13 cellular contexts compared by ENCODE assay signal in genomic region chr12:52126605-52127578, GRCh38. TPM values are rescaled to one million over a fixed set of nuclear protein-coding genes. Genes with fewer than 3 reads are reported as not detected.
DNase-seq lines count a peak whose midpoint lies in the region; ATAC-seq and TF ChIP-seq lines count a peak whose summit lies in the region.
"Had no signal": no experiment of that assay in that cellular context is flagged by ENCODE, and none has a peak within 500 bp of the region (broad histone marks: within the 10 kb centered on the region; RNA-seq: fewer than 3 reads in every experiment).

No MANE protein-coding gene starts in this region.

- H3K4me3 ChIP-seq in iPS-18a (ENCODE audit: low read length) = no peak overlapping the region
- H3K4me3 ChIP-seq in smooth muscle cell = no peak overlapping the region

- intact Hi-C loops in sciatic nerve (cut with DNase I) = no loop called here

- H3K79me2 ChIP-seq in smooth muscle cell (ENCODE audit: low read depth) = no peaks in the 10 kb centered on the region

- H3K9me3 ChIP-seq in iPS-18a (ENCODE audit: control insufficient read depth, low read depth, low read length) = no peaks in the 10 kb centered on the region
- H3K9me3 ChIP-seq in smooth muscle cell (replicated peaks; ENCODE audit: low read depth) = no peaks in the 10 kb centered on the region

- H3K4me1 ChIP-seq in iPS-18a (ENCODE audit: control insufficient read depth, low read depth, low read length) (peaks cover 45% of the 10 kb centered on the region), smooth muscle cell (ENCODE audit: low read depth) (no peaks in the 10 kb centered on the region)

- ATAC-seq in WTC11 (no peak), GM19397 (IDR thresholded peaks at IDR 0.05; ENCODE audit: unreplicated experiment) (no peak), sciatic nerve (no peak)
- ATAC-seq: activated CD4-positive, alpha-beta T cell treated with anti-CD3 and anti-CD28 coated beads for 36 hours had no signal

- H3K27ac ChIP-seq in iPS-18a (ENCODE audit: low read length) (peak overlapping the region; percentile 90), smooth muscle cell (ENCODE audit: low read depth) (no peak overlapping the region)
- H3K27ac ChIP-seq: epithelial cell of prostate, RWPE1 had no signal

- H3K9me3 Mint-ChIP-seq in WTC11 = no peaks in the 10 kb centered on the region

- peak; percentile 4 for DNase-seq in GM13976 (ENCODE audit: low spot score)
- DNase-seq in WTC11 (ENCODE audit: low spot score) = no peak
- DNase-seq in smooth muscle cell (lab: John Stamatoyannopoulos, UW; ENCODE audit: unreplicated experiment) = no peak
- no peak for DNase-seq in cerebellar cortex (ENCODE audit: low spot score)
- no peak for DNase-seq in sciatic nerve (ENCODE audit: low spot score)
- DNase-seq in foreskin melanocyte = no peak
- DNase-seq: activated CD4-positive, alpha-beta T cell treated with anti-CD3 and anti-CD28 coated beads for 36 hours; Calu3; NCI-H187 treated with DMSO at 0.1 percent for 48 hours had no signal

- H3K27ac Mint-ChIP-seq in WTC11 = peak overlapping the region; percentile 97
- H3K27ac Mint-ChIP-seq: activated CD4-positive, alpha-beta T cell treated with anti-CD3 and anti-CD28 coated beads for 36 hours had no signal

- no peaks in the 10 kb centered on the region for H4K20me1 ChIP-seq in smooth muscle cell (ENCODE audit: low read depth)

- no peaks in the 10 kb centered on the region for H3F3A ChIP-seq in smooth muscle cell (ENCODE audit: low read depth)

- H3K27me3 Mint-ChIP-seq in WTC11 (ENCODE audit: low read depth) = no peaks in the 10 kb centered on the region

- CTCF ChIA-PET in WTC11 (lab: Charles Lee) = interaction anchor here (0.6 to 13.2 kb wide), 9 partner anchors 10 to 751 kb away, joined by 3 to 435 read pairs (median 9); partner anchors contain the start of gene ATG101

- in situ Hi-C loops in GM13976 (cut with MboI; ENCODE audit: low sequenced_read_pairs, unreplicated experiment) = no loop called here

- POLR2A ChIA-PET in WTC11 (lab: Charles Lee) = no interaction called here

- no peak overlapping the region for H3K4me3 Mint-ChIP-seq in WTC11
- H3K4me3 Mint-ChIP-seq: activated CD4-positive, alpha-beta T cell treated with anti-CD3 and anti-CD28 coated beads for 36 hours had no signal

- H3K4me2 ChIP-seq in smooth muscle cell = no peak overlapping the region

- no peaks in the 10 kb centered on the region for H3K27me3 ChIP-seq in iPS-18a (ENCODE audit: control insufficient read depth, insufficient read depth, low read length)
- no peaks in the 10 kb centered on the region for H3K27me3 ChIP-seq in smooth muscle cell (ENCODE audit: low read depth)

- H3K9ac ChIP-seq in iPS-18a (ENCODE audit: low read length) (peak overlapping the region; percentile 33), smooth muscle cell (ENCODE audit: low read depth) (no peak overlapping the region)

- 66% methylated on average over 21 of the region's 21 CpGs for WGBS in smooth muscle cell (ENCODE audit: low lambda C conversion rate)

- peaks cover 79% of the 10 kb centered on the region for H3K4me1 Mint-ChIP-seq in WTC11
- H3K4me1 Mint-ChIP-seq: activated CD4-positive, alpha-beta T cell treated with anti-CD3 and anti-CD28 coated beads for 36 hours had no signal

- H3K36me3 Mint-ChIP-seq in WTC11 = no peaks in the 10 kb centered on the region

- no peaks in the 10 kb centered on the region for H3K36me3 ChIP-seq in iPS-18a (ENCODE audit: control insufficient read depth, low read depth, low read length)
- H3K36me3 ChIP-seq in smooth muscle cell (ENCODE audit: low read depth) = no peaks in the 10 kb centered on the region

- H2AFZ ChIP-seq in smooth muscle cell (ENCODE audit: low read depth) = peak overlapping the region; percentile 73

- TF ChIP-seq CTCF in GM13976 (IDR thresholded peaks at IDR 0.05; ENCODE audit: borderline replicate concordance, control extremely low read depth, extremely low read depth, insufficient read depth, missing control alignments) (no peak), WTC11 (IDR thresholded peaks at IDR 0.05) (no peak), smooth muscle cell (IDR thresholded peaks at IDR 0.05; ENCODE audit: borderline replicate concordance, insufficient read depth, poor library complexity, severe bottlenecking) (no peak)

TF ChIP-seq in WTC11, 78 proteins besides CTCF, POLR2A, EP300 and RAD21:
- TF ChIP-seq ZNF317 (CRISPR knock-in tag; IDR thresholded peaks at IDR 0.05; ENCODE audit: borderline replicate concordance, low read depth) (peak; percentile 76), E2F5 (CRISPR knock-in tag; IDR thresholded peaks at IDR 0.05) (no peak), CREB1 (CRISPR knock-in tag; IDR thresholded peaks at IDR 0.05) (no peak)

RNA-seq across cellular contexts. Expression of gene SMIM41, which starts 47.4 kb away (rescaled TPM):
- total RNA-seq in WTC11 (2021) = 0.14 to 0.21 TPM in 2 of 3 replicates, not detected in the other
- total RNA-seq in smooth muscle cell = not detected in 2 replicates
- polyA plus RNA-seq in smooth muscle cell = not detected in 2 replicates
- 12.4 TPM for total RNA-seq in sciatic nerve
- total RNA-seq: activated CD4-positive, alpha-beta T cell treated with anti-CD3 and anti-CD28 coated beads for 36 hours; Calu3 had no signal

RNA-seq across cellular contexts. Expression of gene ATG101, which starts 57.1 kb away (rescaled TPM):
- total RNA-seq in WTC11 (2021) = 43.3 to 52.1 TPM (median 45.0 TPM) in 3 replicates
- total RNA-seq in smooth muscle cell = 62.6 and 73.4 TPM in 2 replicates
- polyA plus RNA-seq in smooth muscle cell = 114 and 120 TPM in 2 replicates
- total RNA-seq in sciatic nerve = 28.2 TPM

Comparison
In these comparisons a context has a peak if more than half of its experiments do, and no peak if none do; other contexts are left out.
1. RNA of gene SMIM41, which starts 47.4 kb away (total RNA-seq): 12.4 TPM in sciatic nerve (single experiment); 0.14 to 0.21 TPM in WTC11 and not detected in smooth muscle cell; every median in the first group is over 10 times any median in the second.